Comparison of ENCODE assay signal across 9 cellular contexts in the genomic region with DNA sequence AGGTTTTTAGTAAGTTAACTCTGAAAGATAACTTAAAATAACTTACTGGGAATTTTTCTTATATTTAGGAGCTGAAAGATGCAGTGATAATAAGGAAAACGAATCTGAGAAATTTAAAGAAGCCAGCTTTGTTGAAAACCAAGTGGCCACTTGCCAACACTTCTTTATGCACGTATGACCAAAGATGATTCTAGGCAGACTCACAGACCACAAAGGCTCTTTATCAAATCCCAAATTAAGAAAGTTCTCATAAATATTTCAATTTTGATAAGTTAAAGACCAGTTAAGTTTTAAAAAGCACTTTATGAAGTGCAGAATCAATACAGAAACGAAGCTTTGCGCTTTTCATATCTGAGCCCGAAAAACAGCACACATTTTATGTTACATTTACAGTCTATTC. TPM values are rescaled to one million over a fixed set of nuclear protein-coding genes. Genes with fewer than 3 reads are reported as not detected.
DNase-seq lines count a peak whose midpoint lies in the region; ATAC-seq lines count a peak whose summit lies in the region.
"Had no signal": no experiment of that assay in that cellular context is flagged by ENCODE, and none has a peak within 500 bp of the region (broad histone marks: within the 10 kb centered on the region; RNA-seq: fewer than 3 reads in every experiment).

No MANE protein-coding gene starts in this region.

- H3K9ac ChIP-seq in iPS-15b (ENCODE audit: low read depth, low read length): peak overlapping the region; percentile 94

- H3K9me3 ChIP-seq in iPS-15b (ENCODE audit: control insufficient read depth, insufficient read depth, low read length): no peaks in the 10 kb centered on the region
- H3K9me3 ChIP-seq: mucosa of descending colon had no signal

- no peaks in the 10 kb centered on the region for H3K4me1 ChIP-seq in iPS-15b (ENCODE audit: control insufficient read depth, insufficient read depth, low read length)

- CTCF ChIA-PET in activated naive CD4-positive, alpha-beta T cell treated with anti-CD3 and anti-CD28 coated beads for 36 hours (lab: Charles Lee): interaction anchor here (1.0 kb wide), 1 partner anchor 141 kb away, joined by 3 read pairs; no protein-coding TSS in a partner anchor

- H3K27me3 ChIP-seq in iPS-15b (ENCODE audit: control insufficient read depth, insufficient read depth, low read length): no peaks in the 10 kb centered on the region

- peaks cover 36% of the 10 kb centered on the region for H3K4me1 Mint-ChIP-seq in activated naive CD4-positive, alpha-beta T cell treated with anti-CD3 and anti-CD28 coated beads for 36 hours (ENCODE audit: low read depth)
- peaks cover 17% of the 10 kb centered on the region for H3K4me1 Mint-ChIP-seq in activated T-helper 1 cell treated with anti-CD3 and anti-CD28 coated beads, Interleukin-12 subunit alpha, Interleukin-12 subunit beta, Interleukin-2, Interleukin-4 antibody, amounts not matched to agents 30 ng/mL and 10 ng/mL and 1 ng/mL, durations not matched to agents 14 hours and 24 hours and 36 hours (ENCODE audit: low read depth)
- peaks cover 3 to 43% of the 10 kb centered on the region in 2 donors for H3K4me1 Mint-ChIP-seq in stimulated activated naive B cell treated with anti-CD40 and anti-IgM and Interleukin-4, amounts not matched to agents 10 μg/mL and 1 μg/mL and 100 μg/mL, for 72 hours

- ATAC-seq in stimulated activated naive B cell treated with anti-CD40 and anti-IgM and Interleukin-4, amounts not matched to agents 10 μg/mL and 1 μg/mL and 100 μg/mL, for 72 hours (replicated peaks): no peak
- no peak for ATAC-seq in HG02588 (IDR thresholded peaks at IDR 0.05; ENCODE audit: unreplicated experiment)

- intact Hi-C loops in activated naive CD4-positive, alpha-beta T cell treated with anti-CD3 and anti-CD28 coated beads for 36 hours (cut with micrococcal nuclease): loop anchor here (5.0 kb wide), 1 partner anchor 555 kb away; no protein-coding TSS in a partner anchor
- intact Hi-C loops in activated T-helper 1 cell treated with anti-CD3 and anti-CD28 coated beads, Interleukin-12 subunit alpha, Interleukin-12 subunit beta, Interleukin-2, Interleukin-4 antibody, amounts not matched to agents 30 ng/mL and 10 ng/mL and 1 ng/mL, durations not matched to agents 14 hours and 24 hours and 36 hours (cut with micrococcal nuclease): loop anchor here (1.0 to 5.0 kb wide), 5 partner anchors 64 to 1265 kb away; a partner anchor contains a TSS

- peak overlapping the region; percentile 97 for H3K27ac Mint-ChIP-seq in activated naive CD4-positive, alpha-beta T cell treated with anti-CD3 and anti-CD28 coated beads for 36 hours
- H3K27ac Mint-ChIP-seq in activated T-helper 1 cell treated with anti-CD3 and anti-CD28 coated beads, Interleukin-12 subunit alpha, Interleukin-12 subunit beta, Interleukin-2, Interleukin-4 antibody, amounts not matched to agents 30 ng/mL and 10 ng/mL and 1 ng/mL, durations not matched to agents 14 hours and 24 hours and 36 hours: peak overlapping the region; percentile 96
- H3K27ac Mint-ChIP-seq in stimulated activated naive B cell treated with anti-CD40 and anti-IgM and Interleukin-4, amounts not matched to agents 10 μg/mL and 1 μg/mL and 100 μg/mL, for 72 hours: peak overlapping the region; percentile 97

- peaks cover 6% of the 10 kb centered on the region for H3K36me3 Mint-ChIP-seq in activated naive CD4-positive, alpha-beta T cell treated with anti-CD3 and anti-CD28 coated beads for 36 hours (ENCODE audit: low read depth)
- peaks cover 12% of the 10 kb centered on the region for H3K36me3 Mint-ChIP-seq in activated T-helper 1 cell treated with anti-CD3 and anti-CD28 coated beads, Interleukin-12 subunit alpha, Interleukin-12 subunit beta, Interleukin-2, Interleukin-4 antibody, amounts not matched to agents 30 ng/mL and 10 ng/mL and 1 ng/mL, durations not matched to agents 14 hours and 24 hours and 36 hours (ENCODE audit: low read depth)
- H3K36me3 Mint-ChIP-seq in stimulated activated naive B cell treated with anti-CD40 and anti-IgM and Interleukin-4, amounts not matched to agents 10 μg/mL and 1 μg/mL and 100 μg/mL, for 72 hours: peaks cover 0 to 4% of the 10 kb centered on the region in 2 donors

- H3K9me3 Mint-ChIP-seq in activated naive CD4-positive, alpha-beta T cell treated with anti-CD3 and anti-CD28 coated beads for 36 hours: no peaks in the 10 kb centered on the region
- H3K9me3 Mint-ChIP-seq in activated T-helper 1 cell treated with anti-CD3 and anti-CD28 coated beads, Interleukin-12 subunit alpha, Interleukin-12 subunit beta, Interleukin-2, Interleukin-4 antibody, amounts not matched to agents 30 ng/mL and 10 ng/mL and 1 ng/mL, durations not matched to agents 14 hours and 24 hours and 36 hours: no peaks in the 10 kb centered on the region
- H3K9me3 Mint-ChIP-seq in stimulated activated naive B cell treated with anti-CD40 and anti-IgM and Interleukin-4, amounts not matched to agents 10 μg/mL and 1 μg/mL and 100 μg/mL, for 72 hours: no peaks in the 10 kb centered on the region

- DNase-seq in activated naive CD4-positive, alpha-beta T cell treated with anti-CD3 and anti-CD28 coated beads for 36 hours: peak; percentile 18
- DNase-seq in activated naive CD4-positive, alpha-beta T cell (lab: John Stamatoyannopoulos, UW): no peak
- no peak for DNase-seq in activated T-helper 1 cell treated with anti-CD3 and anti-CD28 coated beads, Interleukin-12 subunit alpha, Interleukin-12 subunit beta, Interleukin-2, Interleukin-4 antibody, amounts not matched to agents 30 ng/mL and 10 ng/mL and 1 ng/mL, durations not matched to agents 14 hours and 24 hours and 36 hours (ENCODE audit: low spot score)
- DNase-seq in stimulated activated naive B cell treated with anti-CD40 and anti-IgM and Interleukin-4, amounts not matched to agents 10 μg/mL and 1 μg/mL and 100 μg/mL, for 72 hours: no peak
- no peak for DNase-seq in NCI-H526 (lab: John Stamatoyannopoulos, UW)
- no peak for DNase-seq in GM19238 (ENCODE audit: insufficient read length, low spot score)

- peak overlapping the region; percentile 95 for H3K4me3 Mint-ChIP-seq in activated naive CD4-positive, alpha-beta T cell treated with anti-CD3 and anti-CD28 coated beads for 36 hours
- H3K4me3 Mint-ChIP-seq in activated T-helper 1 cell treated with anti-CD3 and anti-CD28 coated beads, Interleukin-12 subunit alpha, Interleukin-12 subunit beta, Interleukin-2, Interleukin-4 antibody, amounts not matched to agents 30 ng/mL and 10 ng/mL and 1 ng/mL, durations not matched to agents 14 hours and 24 hours and 36 hours: peak overlapping the region; percentile 93
- H3K4me3 Mint-ChIP-seq in stimulated activated naive B cell treated with anti-CD40 and anti-IgM and Interleukin-4, amounts not matched to agents 10 μg/mL and 1 μg/mL and 100 μg/mL, for 72 hours: peak overlapping the region; percentile 82 to 91

- no peaks in the 10 kb centered on the region for H3K36me3 ChIP-seq in iPS-15b (ENCODE audit: control insufficient read depth, insufficient read depth, low read length)

- no peaks in the 10 kb centered on the region for H3K27me3 Mint-ChIP-seq in activated naive CD4-positive, alpha-beta T cell treated with anti-CD3 and anti-CD28 coated beads for 36 hours (ENCODE audit: low read depth)
- H3K27me3 Mint-ChIP-seq in activated T-helper 1 cell treated with anti-CD3 and anti-CD28 coated beads, Interleukin-12 subunit alpha, Interleukin-12 subunit beta, Interleukin-2, Interleukin-4 antibody, amounts not matched to agents 30 ng/mL and 10 ng/mL and 1 ng/mL, durations not matched to agents 14 hours and 24 hours and 36 hours (ENCODE audit: insufficient read depth): peaks cover 3% of the 10 kb centered on the region
- H3K27me3 Mint-ChIP-seq in stimulated activated naive B cell treated with anti-CD40 and anti-IgM and Interleukin-4, amounts not matched to agents 10 μg/mL and 1 μg/mL and 100 μg/mL, for 72 hours: no peaks in the 10 kb centered on the region

- peak overlapping the region; percentile 97 for H3K4me3 ChIP-seq in iPS-15b (ENCODE audit: low read depth, low read length)

RNA-seq across cellular contexts. Expression of a gene that starts 1.5 kb away (rescaled TPM):
- 10 to 100 TPM; 13.6 to 14.2 TPM for total RNA-seq in activated naive CD4-positive, alpha-beta T cell treated with anti-CD3 and anti-CD28 coated beads for 36 hours
- total RNA-seq in activated T-helper 1 cell treated with anti-CD3 and anti-CD28 coated beads, Interleukin-12 subunit alpha, Interleukin-12 subunit beta, Interleukin-2, Interleukin-4 antibody, amounts not matched to agents 30 ng/mL and 10 ng/mL and 1 ng/mL, durations not matched to agents 14 hours and 24 hours and 36 hours: 38.3 and 40.9 TPM in 2 replicates
